ENCODE assay signal across 8 cellular contexts in the genomic region with DNA sequence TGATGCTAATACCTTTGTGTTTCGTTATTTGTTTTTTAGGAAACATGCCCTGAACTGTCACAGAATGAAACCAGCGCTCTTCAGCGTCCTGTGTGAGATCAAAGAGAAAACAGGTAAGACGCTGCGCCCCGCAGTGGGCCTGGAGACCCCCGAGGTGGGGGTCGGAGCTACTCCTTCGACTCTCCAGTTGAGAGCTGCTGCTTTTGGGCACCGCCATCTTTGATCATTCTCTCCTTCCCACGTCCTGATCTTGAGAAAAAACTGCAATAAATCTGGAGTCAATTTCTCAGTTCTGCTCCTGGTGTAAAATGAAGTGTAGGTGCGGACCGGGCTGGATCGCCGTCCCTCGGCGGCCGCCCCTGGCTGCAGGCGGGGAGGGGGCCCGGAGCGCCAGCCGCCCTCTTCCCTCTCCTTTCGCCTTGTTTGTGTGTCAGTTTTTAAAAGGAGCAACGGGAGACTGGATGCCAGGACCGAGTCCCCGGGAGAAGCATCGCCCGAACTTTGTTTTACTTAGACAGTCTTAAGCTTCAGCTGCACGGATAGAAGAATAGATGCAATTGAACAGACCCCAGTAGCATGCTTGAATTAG. TPM values are rescaled to one million over a fixed set of nuclear protein-coding genes. Genes with fewer than 3 reads are reported as not detected.
A peak's percentile ranks its signal among the peaks of the same experiment; 100 is the strongest.
DNase-seq lines count a peak whose midpoint lies in the region; ATAC-seq and TF ChIP-seq lines count a peak whose summit lies in the region.

No MANE protein-coding gene starts in this region.

- no peak for DNase-seq in T-helper 2 cell treated with Interferon-gamma antibody and Interleukin-4, amounts not matched to agents 5 μg/mL and 100 μg/mL, for 36 hours (ENCODE audit: low spot score)
- DNase-seq in T-helper 2 cell (no peak), glutamatergic neuron (peak; percentile 18), psoas muscle (peak; percentile 14 to 48)
- peak; percentile 17 for DNase-seq in activated CD4-positive, alpha-beta memory T cell treated with anti-CD3 and anti-CD28 coated beads for 36 hours
- DNase-seq in central memory CD4-positive, alpha-beta T cell = no peak

- peaks cover 14% of the 10 kb centered on the region for H3K4me1 ChIP-seq in psoas muscle

- intact Hi-C loops in activated CD4-positive, alpha-beta memory T cell treated with anti-CD3 and anti-CD28 coated beads for 36 hours (cut with micrococcal nuclease) = loop anchor here (5.0 kb wide), 5 partner anchors 79 to 1039 kb away; no protein-coding TSS in a partner anchor
- intact Hi-C loops in psoas muscle (cut with DNase I) = loop anchor here (5.0 to 10.0 kb wide), 3 partner anchors 144 to 191 kb away; no protein-coding TSS in a partner anchor

- no peaks in the 10 kb centered on the region for H3K9me3 Mint-ChIP-seq in T-helper 2 cell treated with Interferon-gamma antibody and Interleukin-4, amounts not matched to agents 5 μg/mL and 100 μg/mL, for 36 hours
- no peaks in the 10 kb centered on the region for H3K9me3 Mint-ChIP-seq in activated CD4-positive, alpha-beta memory T cell treated with anti-CD3 and anti-CD28 coated beads for 36 hours
- peaks cover 11% of the 10 kb centered on the region for H3K9me3 Mint-ChIP-seq in glutamatergic neuron (ENCODE audit: unreplicated experiment)

- peaks cover 0 to 19% (median 5%) of the 10 kb centered on the region in 3 donors for H3K27me3 ChIP-seq in psoas muscle (ENCODE audit: insufficient read depth in 3 of 3, low read length in 2 of 3)

- peaks cover 13% of the 10 kb centered on the region for H3K36me3 Mint-ChIP-seq in T-helper 2 cell treated with Interferon-gamma antibody and Interleukin-4, amounts not matched to agents 5 μg/mL and 100 μg/mL, for 36 hours (ENCODE audit: low read depth)
- H3K36me3 Mint-ChIP-seq in activated CD4-positive, alpha-beta memory T cell treated with anti-CD3 and anti-CD28 coated beads for 36 hours = peaks cover 9% of the 10 kb centered on the region
- no peaks in the 10 kb centered on the region for H3K36me3 Mint-ChIP-seq in glutamatergic neuron (ENCODE audit: unreplicated experiment)

- ATAC-seq in psoas muscle (no peak), HG02571 (IDR thresholded peaks at IDR 0.05; ENCODE audit: unreplicated experiment) (no peak), GM19452 (IDR thresholded peaks at IDR 0.05; ENCODE audit: unreplicated experiment) (no peak)

- no peaks in the 10 kb centered on the region for H3K9me3 ChIP-seq in psoas muscle

- H3K27ac Mint-ChIP-seq in T-helper 2 cell treated with Interferon-gamma antibody and Interleukin-4, amounts not matched to agents 5 μg/mL and 100 μg/mL, for 36 hours = peak overlapping the region; percentile 78
- peak overlapping the region; percentile 56 for H3K27ac Mint-ChIP-seq in activated CD4-positive, alpha-beta memory T cell treated with anti-CD3 and anti-CD28 coated beads for 36 hours
- H3K27ac Mint-ChIP-seq in glutamatergic neuron (ENCODE audit: unreplicated experiment) = peak overlapping the region; percentile 92

- POLR2A ChIA-PET in activated CD4-positive, alpha-beta memory T cell treated with anti-CD3 and anti-CD28 coated beads for 36 hours (lab: Charles Lee) = interaction anchor here (1.3 to 1.7 kb wide), 2 partner anchors 42 to 44 kb away, joined by 3 to 4 read pairs; no protein-coding TSS in a partner anchor

- H3K4me3 Mint-ChIP-seq in T-helper 2 cell treated with Interferon-gamma antibody and Interleukin-4, amounts not matched to agents 5 μg/mL and 100 μg/mL, for 36 hours = peak overlapping the region; percentile 93
- H3K4me3 Mint-ChIP-seq in activated CD4-positive, alpha-beta memory T cell treated with anti-CD3 and anti-CD28 coated beads for 36 hours = peak overlapping the region; percentile 83
- peak overlapping the region; percentile 91 for H3K4me3 Mint-ChIP-seq in glutamatergic neuron (ENCODE audit: unreplicated experiment)

- CTCF ChIA-PET in activated CD4-positive, alpha-beta memory T cell treated with anti-CD3 and anti-CD28 coated beads for 36 hours (lab: Charles Lee) = no interaction called here

- TF ChIP-seq CTCF in glutamatergic neuron (IDR thresholded peaks at IDR 0.05; ENCODE audit: partially characterized antibody, unreplicated experiment) = no peak
- no peak for TF ChIP-seq CTCF in psoas muscle (IDR thresholded peaks at IDR 0.05)

- peak overlapping the region; percentile 87 for H3K4me3 ChIP-seq in psoas muscle

- peaks cover 31% of the 10 kb centered on the region for H3K4me1 Mint-ChIP-seq in T-helper 2 cell treated with Interferon-gamma antibody and Interleukin-4, amounts not matched to agents 5 μg/mL and 100 μg/mL, for 36 hours (ENCODE audit: low read depth)
- H3K4me1 Mint-ChIP-seq in activated CD4-positive, alpha-beta memory T cell treated with anti-CD3 and anti-CD28 coated beads for 36 hours (ENCODE audit: low read depth) = peaks cover 32% of the 10 kb centered on the region
- peaks cover 14% of the 10 kb centered on the region for H3K4me1 Mint-ChIP-seq in glutamatergic neuron (ENCODE audit: low read depth, unreplicated experiment)

- 45 to 49% (median 46%) methylated on average over 29 of the region's 29 CpGs for WGBS in psoas muscle, 3 donors

- H3K27me3 Mint-ChIP-seq in T-helper 2 cell treated with Interferon-gamma antibody and Interleukin-4, amounts not matched to agents 5 μg/mL and 100 μg/mL, for 36 hours (ENCODE audit: low read depth) = peaks cover 18% of the 10 kb centered on the region
- no peaks in the 10 kb centered on the region for H3K27me3 Mint-ChIP-seq in activated CD4-positive, alpha-beta memory T cell treated with anti-CD3 and anti-CD28 coated beads for 36 hours
- peaks cover 8% of the 10 kb centered on the region for H3K27me3 Mint-ChIP-seq in glutamatergic neuron (ENCODE audit: unreplicated experiment)

- no peaks in the 10 kb centered on the region for H3K36me3 ChIP-seq in psoas muscle (ENCODE audit: insufficient read depth in 1 of 2, low read depth in 1 of 2)

- H3K27ac ChIP-seq in psoas muscle = peak overlapping the region; percentile 70

RNA-seq across cellular contexts. Expression of a gene that starts 1.4 kb away (rescaled TPM):
- total RNA-seq in activated CD4-positive, alpha-beta memory T cell treated with anti-CD3 and anti-CD28 coated beads for 36 hours = 10 to 100 TPM; 11.9 to 12.7 TPM
- total RNA-seq in glutamatergic neuron (ENCODE audit: unreplicated experiment) = 51.2 TPM
- total RNA-seq in psoas muscle = 10 to 100 TPM in 1 of 4 donors, 1 to 10 TPM in 3; 4.6 to 12.4 (median 6.9) TPM
- 10 to 100 TPM in 1 of 3 donors, 1 to 10 TPM in 2; 4.2 to 12.7 (median 4.3) TPM for polyA plus RNA-seq in psoas muscle

RNA-seq across cellular contexts. Expression of a gene that starts 41.6 kb away (rescaled TPM):
- total RNA-seq in activated CD4-positive, alpha-beta memory T cell treated with anti-CD3 and anti-CD28 coated beads for 36 hours = 10 to 100 TPM; 55.3 to 57.9 TPM
- total RNA-seq in glutamatergic neuron (ENCODE audit: unreplicated experiment) (59.6 TPM), psoas muscle (100 to 1,000 TPM in 1 of 4 donors, 10 to 100 TPM in 3; 64.2 to 110 (median 89.9) TPM)
- polyA plus RNA-seq in psoas muscle = 100 to 1,000 TPM in 2 of 3 donors, 10 to 100 TPM in 1; 82.5 to 124 (median 119) TPM

Comparison
In these comparisons a context has a peak if more than half of its experiments do, and no peak if none do; other contexts are left out.
1. DNase-seq: peak in activated CD4-positive, alpha-beta memory T cell treated with anti-CD3 and anti-CD28 coated beads for 36 hours (single experiment), glutamatergic neuron (single experiment) and psoas muscle (2 of 2); none in T-helper 2 cell treated with Interferon-gamma antibody and Interleukin-4, amounts not matched to agents 5 μg/mL and 100 μg/mL, for 36 hours (single experiment), T-helper 2 cell (0 of 5) and central memory CD4-positive, alpha-beta T cell (single experiment).
2. Peak in every context shown above with its lines, with median percentiles within 50 percentile points of each other: H3K27ac Mint-ChIP-seq and H3K4me3 Mint-ChIP-seq.